In genomic region chr3:105916767-105917166, GRCh38 we compare ENCODE assay signal across 10 cellular contexts.
"Had no signal": no experiment of that assay in that cellular context is flagged by ENCODE, and none has a peak within 500 bp of the region (broad histone marks: within the 10 kb centered on the region; RNA-seq: fewer than 3 reads in every experiment).

No MANE protein-coding gene starts in this region.

- H3K27me3 Mint-ChIP-seq: IgD-negative memory B cell had no signal

- H3K9ac ChIP-seq: GM23248, KMS-11 had no signal

- H3K4me3 ChIP-seq: GM23248 had no signal

- DNase-seq: GM23248, GOT3, H9, HCEC 1CT, HFFc6, Karpas-422, KBM-7 had no signal

- FAIRE-seq: HTR-8/SVneo had no signal

- H3K4me3 Mint-ChIP-seq: H9, HFFc6, IgD-negative memory B cell had no signal

- H2AFZ ChIP-seq: GM23248 had no signal

- H3K4me2 ChIP-seq: KMS-11 had no signal

- H3K4me1 Mint-ChIP-seq: H9, IgD-negative memory B cell had no signal

- H3K27ac Mint-ChIP-seq: H9, HFFc6, IgD-negative memory B cell had no signal

- H3K27ac ChIP-seq: GM23248, KMS-11 had no signal
